Comparison of ENCODE assay signal across 8 cellular contexts in the genomic region with DNA sequence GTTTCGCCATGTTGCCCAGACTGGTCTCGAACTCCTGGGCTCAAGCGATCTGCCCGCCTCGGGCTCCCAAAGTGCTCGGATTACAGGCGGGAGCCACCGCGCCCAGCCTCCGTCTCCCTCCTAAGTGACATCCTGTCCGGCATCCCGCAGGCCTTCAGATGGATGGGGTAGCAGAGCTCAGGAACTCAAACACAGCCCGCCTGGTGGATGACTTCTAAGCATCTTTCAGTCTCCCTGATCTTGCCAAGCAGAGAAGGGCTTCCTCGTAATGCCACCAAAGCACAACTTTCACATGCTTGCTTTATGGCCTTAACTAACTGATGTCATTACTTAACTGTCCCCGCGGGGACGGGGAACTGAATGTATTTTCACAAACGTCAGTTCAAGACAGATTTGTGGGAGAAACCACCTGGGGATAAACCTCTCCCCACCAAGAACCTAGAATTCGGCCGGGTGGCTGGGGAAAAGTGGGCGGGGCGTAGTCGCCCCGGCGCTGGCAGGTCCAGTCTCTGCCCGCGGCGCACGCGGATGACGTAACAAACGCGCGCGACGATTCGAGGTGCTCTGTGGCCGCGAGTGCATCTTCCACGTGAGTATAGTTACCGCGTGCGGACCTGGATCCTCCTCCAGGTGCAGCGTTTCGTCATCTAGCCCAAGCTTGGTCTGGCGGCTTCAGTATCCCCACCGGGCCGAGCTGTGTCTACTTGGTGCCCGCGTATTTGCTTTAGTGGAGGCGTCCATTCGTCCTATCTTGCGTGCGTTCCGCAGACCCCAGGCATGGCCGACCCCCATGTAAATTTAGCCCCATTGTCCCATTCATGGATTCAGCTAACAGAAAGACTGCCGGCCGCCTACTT. TPM values are rescaled to one million over a fixed set of nuclear protein-coding genes. Genes with fewer than 3 reads are reported as not detected.
A peak's percentile ranks its signal among the peaks of the same experiment; 100 is the strongest.
DNase-seq lines count a peak whose midpoint lies in the region; ATAC-seq, FAIRE-seq and TF ChIP-seq lines count a peak whose summit lies in the region.

A gene with protein sequence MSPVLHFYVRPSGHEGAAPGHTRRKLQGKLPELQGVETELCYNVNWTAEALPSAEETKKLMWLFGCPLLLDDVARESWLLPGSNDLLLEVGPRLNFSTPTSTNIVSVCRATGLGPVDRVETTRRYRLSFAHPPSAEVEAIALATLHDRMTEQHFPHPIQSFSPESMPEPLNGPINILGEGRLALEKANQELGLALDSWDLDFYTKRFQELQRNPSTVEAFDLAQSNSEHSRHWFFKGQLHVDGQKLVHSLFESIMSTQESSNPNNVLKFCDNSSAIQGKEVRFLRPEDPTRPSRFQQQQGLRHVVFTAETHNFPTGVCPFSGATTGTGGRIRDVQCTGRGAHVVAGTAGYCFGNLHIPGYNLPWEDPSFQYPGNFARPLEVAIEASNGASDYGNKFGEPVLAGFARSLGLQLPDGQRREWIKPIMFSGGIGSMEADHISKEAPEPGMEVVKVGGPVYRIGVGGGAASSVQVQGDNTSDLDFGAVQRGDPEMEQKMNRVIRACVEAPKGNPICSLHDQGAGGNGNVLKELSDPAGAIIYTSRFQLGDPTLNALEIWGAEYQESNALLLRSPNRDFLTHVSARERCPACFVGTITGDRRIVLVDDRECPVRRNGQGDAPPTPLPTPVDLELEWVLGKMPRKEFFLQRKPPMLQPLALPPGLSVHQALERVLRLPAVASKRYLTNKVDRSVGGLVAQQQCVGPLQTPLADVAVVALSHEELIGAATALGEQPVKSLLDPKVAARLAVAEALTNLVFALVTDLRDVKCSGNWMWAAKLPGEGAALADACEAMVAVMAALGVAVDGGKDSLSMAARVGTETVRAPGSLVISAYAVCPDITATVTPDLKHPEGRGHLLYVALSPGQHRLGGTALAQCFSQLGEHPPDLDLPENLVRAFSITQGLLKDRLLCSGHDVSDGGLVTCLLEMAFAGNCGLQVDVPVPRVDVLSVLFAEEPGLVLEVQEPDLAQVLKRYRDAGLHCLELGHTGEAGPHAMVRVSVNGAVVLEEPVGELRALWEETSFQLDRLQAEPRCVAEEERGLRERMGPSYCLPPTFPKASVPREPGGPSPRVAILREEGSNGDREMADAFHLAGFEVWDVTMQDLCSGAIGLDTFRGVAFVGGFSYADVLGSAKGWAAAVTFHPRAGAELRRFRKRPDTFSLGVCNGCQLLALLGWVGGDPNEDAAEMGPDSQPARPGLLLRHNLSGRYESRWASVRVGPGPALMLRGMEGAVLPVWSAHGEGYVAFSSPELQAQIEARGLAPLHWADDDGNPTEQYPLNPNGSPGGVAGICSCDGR (N-terminal part only) (plus strand): TSS at position 539 of the 857 bp plus-strand sequence. CDS start 4,649 bp downstream, outside the sequence.

- FAIRE-seq in A549 (lab: Jason Lieb, UNC), result peak; percentile 43

- H3K4me3 ChIP-seq in A549 (peak within 1 kb of the TSS; percentile 74), spleen (peak within 1 kb of the TSS; percentile 62 to 90 (median 77))

- TF ChIP-seq POLR2A in A549 (IDR thresholded peaks at IDR 0.05; ENCODE audit: low read length), result peak; percentile 91
- peak in 2 of 3 donors; percentile 20 to 51 for TF ChIP-seq POLR2A in spleen (IDR thresholded peaks at IDR 0.05)

- under 1% methylated on average over 58 of the region's 58 CpGs for WGBS in A549 (ENCODE audit: missing lambda C conversion rate)
- WGBS in spleen, 5 donors, result 0 to 1% (median 0%) methylated on average over 30 to 58 of the region's 58 CpGs

- ATAC-seq in A549 (peak; percentile 62 to 69), GM18858 (IDR thresholded peaks at IDR 0.05; ENCODE audit: unreplicated experiment) (peak; percentile 41), HG03196 (IDR thresholded peaks at IDR 0.05; ENCODE audit: unreplicated experiment) (peak; percentile 48)

- H3K4me1 ChIP-seq in A549 (peaks cover 8% of the 10 kb centered on the region), spleen (peaks cover 7 to 45% (median 38%) of the 10 kb centered on the region in 6 donors)

- TF ChIP-seq EP300 in A549 (IDR thresholded peaks at IDR 0.05), result no peak

- no peak for TF ChIP-seq RAD21 in A549 (conservative IDR thresholded peaks at IDR 0.05 in 1 of 2, IDR thresholded peaks at IDR 0.05 in 1 of 2)

- H3K27me3 ChIP-seq in spleen (replicated peaks in 1 of 7), result no peaks in the 10 kb centered on the region

- H3K9me3 ChIP-seq in A549 (no peaks in the 10 kb centered on the region), spleen (no peaks in the 10 kb centered on the region)

- DNase-seq in A549 (ENCODE audit: low read depth in 1 of 2, low spot score in 1 of 2), result peak; percentile 97
- DNase-seq in NCI-H226, result peak; percentile 95
- DNase-seq in activated CD4-positive, CD25-positive, alpha-beta regulatory T cell treated with anti-CD3 and anti-CD28 coated beads, Interleukin-2, amount 50 U/mL, for 16 hours (ENCODE audit: low read depth, low spot score), result peak; percentile 97
- DNase-seq in central memory CD4-positive, alpha-beta T cell, result peak; percentile 94
- peak; percentile 93 for DNase-seq in iris pigment epithelial cell (ENCODE audit: low read depth)
- peak; percentile 100 for DNase-seq in spleen

- intact Hi-C loops in spleen (cut with DNase I; ENCODE audit: low total_unique reads), result no loop called here

- peak within 1 kb of the TSS; percentile 84 for H3K4me2 ChIP-seq in A549

- TF ChIP-seq CTCF in A549 (IDR thresholded peaks at IDR 0.05) (no peak), spleen (IDR thresholded peaks at IDR 0.05 in 8 of 11, conservative IDR thresholded peaks at IDR 0.05 in 3 of 11) (peak in 3 of 11 experiments; percentile 3 to 36 (median 12))

- H3K36me3 ChIP-seq in spleen, result peaks cover 0 to 23% (median 11%) of the 10 kb centered on the region in 6 donors

- CTCF ChIA-PET in A549 (lab: Yijun Ruan, JAX), result interaction anchor here (0.8 to 13.9 kb wide), 13 partner anchors 9 to 154 kb away, joined by 3 to 160 read pairs (median 4); no protein-coding TSS in a partner anchor

- H3K27ac ChIP-seq in A549, result peak within 1 kb of the TSS; percentile 97 to 99
- peak within 1 kb of the TSS; percentile 99 to 100 (median 99) for H3K27ac ChIP-seq in spleen

- POLR2A ChIA-PET in A549 (lab: Yijun Ruan, JAX), result interaction anchor here (0.7 to 4.5 kb wide), 17 partner anchors 21 to 187 kb away, joined by 3 to 159 read pairs (median 4); a partner anchor contains a TSS

TF ChIP-seq in A549, 52 proteins besides CTCF, POLR2A, EP300 and RAD21 (continues in another document):
- TF ChIP-seq FOSB (CRISPR knock-in tag; IDR thresholded peaks at IDR 0.05) (0 out of 2 replicates have a peak, but pooled peaks have one; percentile 14), MAFK (IDR thresholded peaks at IDR 0.05; ENCODE audit: partially characterized antibody) (no peak), CEBPB (IDR thresholded peaks at IDR 0.05) (peak in 1 of 2 experiments; percentile 61; a peak in 1 of 4 replicates), POLR2AphosphoS2 (conservative IDR thresholded peaks at IDR 0.05; ENCODE audit: low read length) (no peak), ZFP36 (IDR thresholded peaks at IDR 0.05; ENCODE audit: borderline replicate concordance, partially characterized antibody) (no peak), CBX8 (IDR thresholded peaks at IDR 0.05) (no peak), CHD4 (IDR thresholded peaks at IDR 0.05; ENCODE audit: borderline replicate concordance) (no peak; the same call in 1 of the 2 replicates), HDAC2 (IDR thresholded peaks at IDR 0.05) (no peak; the same call in 1 of the 2 replicates), BHLHE40 (IDR thresholded peaks at IDR 0.05; ENCODE audit: low read depth, low read length) (peak; percentile 40; the same call in 1 of the 2 replicates), SMC3 (IDR thresholded peaks at IDR 0.05) (no peak), HOXB13 (CRISPR knock-in tag; IDR thresholded peaks at IDR 0.05; ENCODE audit: low read depth) (0 out of 2 replicates have a peak, but pooled peaks have one; percentile 46), EHF (CRISPR knock-in tag; IDR thresholded peaks at IDR 0.05) (no peak), JUN (IDR thresholded peaks at IDR 0.05) (peak; percentile 69 to 80; a peak in 4 of 5 replicates), SREBF2 (IDR thresholded peaks at IDR 0.05) (no peak), RCOR1 (IDR thresholded peaks at IDR 0.05; ENCODE audit: low read depth, low read length) (no peak)
- TF ChIP-seq, protein P1, sequence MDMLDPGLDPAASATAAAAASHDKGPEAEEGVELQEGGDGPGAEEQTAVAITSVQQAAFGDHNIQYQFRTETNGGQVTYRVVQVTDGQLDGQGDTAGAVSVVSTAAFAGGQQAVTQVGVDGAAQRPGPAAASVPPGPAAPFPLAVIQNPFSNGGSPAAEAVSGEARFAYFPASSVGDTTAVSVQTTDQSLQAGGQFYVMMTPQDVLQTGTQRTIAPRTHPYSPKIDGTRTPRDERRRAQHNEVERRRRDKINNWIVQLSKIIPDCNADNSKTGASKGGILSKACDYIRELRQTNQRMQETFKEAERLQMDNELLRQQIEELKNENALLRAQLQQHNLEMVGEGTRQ (IDR thresholded peaks at IDR 0.05), result peak; percentile 50; the same call in 1 of the 2 replicates
- TF ChIP-seq, protein P2, sequence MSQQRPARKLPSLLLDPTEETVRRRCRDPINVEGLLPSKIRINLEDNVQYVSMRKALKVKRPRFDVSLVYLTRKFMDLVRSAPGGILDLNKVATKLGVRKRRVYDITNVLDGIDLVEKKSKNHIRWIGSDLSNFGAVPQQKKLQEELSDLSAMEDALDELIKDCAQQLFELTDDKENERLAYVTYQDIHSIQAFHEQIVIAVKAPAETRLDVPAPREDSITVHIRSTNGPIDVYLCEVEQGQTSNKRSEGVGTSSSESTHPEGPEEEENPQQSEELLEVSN (IDR thresholded peaks at IDR 0.05; ENCODE audit: borderline replicate concordance, low read depth), result peak; percentile 82
- TF ChIP-seq, protein P3, sequence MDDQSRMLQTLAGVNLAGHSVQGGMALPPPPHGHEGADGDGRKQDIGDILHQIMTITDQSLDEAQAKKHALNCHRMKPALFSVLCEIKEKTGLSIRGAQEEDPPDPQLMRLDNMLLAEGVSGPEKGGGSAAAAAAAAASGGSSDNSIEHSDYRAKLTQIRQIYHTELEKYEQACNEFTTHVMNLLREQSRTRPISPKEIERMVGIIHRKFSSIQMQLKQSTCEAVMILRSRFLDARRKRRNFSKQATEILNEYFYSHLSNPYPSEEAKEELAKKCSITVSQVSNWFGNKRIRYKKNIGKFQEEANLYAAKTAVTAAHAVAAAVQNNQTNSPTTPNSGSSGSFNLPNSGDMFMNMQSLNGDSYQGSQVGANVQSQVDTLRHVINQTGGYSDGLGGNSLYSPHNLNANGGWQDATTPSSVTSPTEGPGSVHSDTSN (IDR thresholded peaks at IDR 0.05), result peak; percentile 60; the same call in 1 of the 2 replicates

RNA-seq across cellular contexts. Expression of the gene that starts here (rescaled TPM):
- polyA plus RNA-seq in A549 (2011; rRNA removed) (51.9 and 64.5 TPM in 2 replicates), A549 (2017; fragmentation: RNase III; extraction: RNeasy Plus Mini Kit Qiagen cat#74134 plus additional on column Dnase treatment) (58.2 to 60.1 TPM (median 59.2 TPM) in 3 replicates), spleen (10 to 100 TPM; 12.6 to 22.8 (median 14.1) TPM)
- 53.2 and 60.4 TPM in 2 replicates for polyA plus RNA-seq in A549 (2012; cell fraction: cytosol; rRNA removed)
- polyA plus RNA-seq in A549 (2012; cell fraction: nucleus; rRNA removed), result 320 and 331 TPM in 2 replicates
- 118 and 167 TPM in 2 replicates for polyA minus RNA-seq in A549 (2011; rRNA and poly(A)+ RNA removed)
- 10 to 100 TPM; 14.0 to 70.3 (median 30.8) TPM for total RNA-seq in spleen

Comparison
In these comparisons a context has a peak if more than half of its experiments do, and no peak if none do; other contexts are left out.
1. Peak in every context shown above with its lines: DNase-seq, ATAC-seq, H3K4me3 ChIP-seq and H3K27ac ChIP-seq.